1 cellular context compared by ENCODE assay signal in the genomic region with DNA sequence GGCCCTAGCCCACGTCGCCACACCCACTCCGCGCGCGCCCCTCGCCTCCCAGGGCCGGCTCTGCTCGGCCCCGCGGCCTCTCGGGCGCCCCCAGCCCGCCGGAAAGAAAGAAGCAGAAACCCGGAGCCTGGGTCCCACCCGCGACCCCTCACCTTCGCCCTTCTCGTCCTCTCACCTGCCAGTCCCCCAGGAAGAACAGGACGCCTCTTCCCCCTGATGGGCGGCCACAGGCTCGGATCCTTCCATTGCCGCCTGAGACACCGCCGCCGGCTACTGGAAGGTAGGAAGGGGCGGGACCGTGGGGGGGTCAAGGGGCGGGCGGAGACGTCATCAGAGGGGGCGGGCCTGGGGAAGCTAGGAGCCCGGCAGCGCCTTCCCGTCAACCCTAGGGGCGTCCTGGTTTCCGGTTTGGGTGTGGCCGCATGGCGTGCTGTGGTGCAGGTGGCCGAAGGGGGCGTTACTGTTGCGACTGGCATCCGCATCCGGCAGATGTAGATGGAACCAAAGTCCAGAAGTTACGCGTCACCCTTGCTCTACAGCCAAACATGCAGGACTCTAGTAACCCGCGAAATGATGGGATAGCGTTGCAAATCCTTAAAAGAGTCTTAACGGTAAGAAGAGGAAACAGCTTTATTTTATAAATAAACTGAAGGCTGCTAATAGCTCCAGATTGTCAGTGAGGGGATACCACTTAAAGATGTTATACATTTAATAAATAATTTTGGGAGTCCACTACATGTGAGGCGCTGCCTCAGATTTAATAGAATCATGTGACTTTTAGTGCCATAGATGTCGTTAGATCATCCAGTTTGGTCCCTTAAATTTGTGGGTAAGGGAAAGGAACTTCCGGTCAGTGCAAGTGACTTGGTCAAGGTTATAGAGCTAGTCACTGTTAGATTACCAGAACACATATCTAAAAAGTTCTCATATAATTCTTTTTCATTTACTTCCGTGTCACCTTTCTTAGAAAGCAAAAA.
TF ChIP-seq lines count a peak whose summit lies in the region.

A gene (minus strand): TSS at position 282 of the 977 bp plus-strand sequence. CDS start 36 bp downstream, at position 246.

TF ChIP-seq in HepG2, 621 proteins besides CTCF, POLR2A, EP300 and RAD21 (continued from another document and continues in another):
- TF ChIP-seq ZNF724P (CRISPR knock-in tag; IDR thresholded peaks at IDR 0.05; ENCODE audit: borderline replicate concordance) (0 out of 2 replicates have a peak, but pooled peaks have one; percentile 9), KLF11 (CRISPR knock-in tag; IDR thresholded peaks at IDR 0.05) (no peak), ZNF543 (CRISPR knock-in tag; IDR thresholded peaks at IDR 0.05) (0 out of 2 replicates have a peak, but pooled peaks have one; percentile 32), ZNF180 (CRISPR knock-in tag; IDR thresholded peaks at IDR 0.05; ENCODE audit: borderline replicate concordance, low read depth) (no peak), CBFB (CRISPR knock-in tag; IDR thresholded peaks at IDR 0.05) (peak; percentile 17; the same call in 1 of the 2 replicates), FOXP1 (IDR thresholded peaks at IDR 0.05) (no peak), FOXP1 (CRISPR knock-in tag; IDR thresholded peaks at IDR 0.05) (0 out of 2 replicates have a peak, but pooled peaks have one; percentile 17), RXRB (CRISPR knock-in tag; IDR thresholded peaks at IDR 0.05; ENCODE audit: borderline replicate concordance) (peak; percentile 75), MYC (CRISPR knock-in tag; IDR thresholded peaks at IDR 0.05; ENCODE audit: borderline replicate concordance) (peak; percentile 98), KMT2B (CRISPR knock-in tag; IDR thresholded peaks at IDR 0.05) (peak; percentile 64), PHB2 (IDR thresholded peaks at IDR 0.05; ENCODE audit: partially characterized antibody) (no peak), CREM (IDR thresholded peaks at IDR 0.05) (peak; percentile 88), CREM (CRISPR knock-in tag; IDR thresholded peaks at IDR 0.05) (no peak), ZSCAN31 (CRISPR knock-in tag; IDR thresholded peaks at IDR 0.05; ENCODE audit: low read depth) (0 out of 2 replicates have a peak, but pooled peaks have one; percentile 52), MZF1 (CRISPR knock-in tag; IDR thresholded peaks at IDR 0.05; ENCODE audit: borderline replicate concordance) (no peak), IRF2 (CRISPR knock-in tag; IDR thresholded peaks at IDR 0.05) (peak; percentile 93), GABPB1 (CRISPR knock-in tag; IDR thresholded peaks at IDR 0.05) (peak; percentile 96), HOXA3 (CRISPR knock-in tag; IDR thresholded peaks at IDR 0.05) (peak; percentile 89), TAF1 (CRISPR knock-in tag; IDR thresholded peaks at IDR 0.05) (peak; percentile 54), NR2F6 (IDR thresholded peaks at IDR 0.05) (no peak), NR2F6 (CRISPR knock-in tag; IDR thresholded peaks at IDR 0.05) (peak; percentile 39; the same call in 1 of the 2 replicates), AHR (CRISPR knock-in tag; IDR thresholded peaks at IDR 0.05) (peak; percentile 81; the same call in 1 of the 2 replicates), ARNTL (CRISPR knock-in tag; IDR thresholded peaks at IDR 0.05) (peak; percentile 59; the same call in 1 of the 2 replicates), KDM2A (CRISPR knock-in tag; IDR thresholded peaks at IDR 0.05; ENCODE audit: borderline replicate concordance, low read depth) (peak; percentile 76), BRCA1 (CRISPR knock-in tag; IDR thresholded peaks at IDR 0.05) (0 out of 2 replicates have a peak, but pooled peaks have one; percentile 26), ZNF546 (CRISPR knock-in tag; conservative IDR thresholded peaks at IDR 0.05) (0 out of 2 replicates have a peak, but pooled peaks have one; percentile 16), SMARCE1 (IDR thresholded peaks at IDR 0.05; ENCODE audit: borderline replicate concordance) (no peak), ZNF317 (CRISPR knock-in tag; IDR thresholded peaks at IDR 0.05) (no peak), BCL6 (CRISPR knock-in tag; IDR thresholded peaks at IDR 0.05) (peak; percentile 55), ZEB1 (IDR thresholded peaks at IDR 0.05; ENCODE audit: insufficient replicate concordance, low read depth) (peak; percentile 38), ZBTB38 (CRISPR knock-in tag; IDR thresholded peaks at IDR 0.05) (peak; percentile 68), ZNF670 (CRISPR knock-in tag; IDR thresholded peaks at IDR 0.05; ENCODE audit: borderline replicate concordance) (no peak), PAF1 (CRISPR knock-in tag; IDR thresholded peaks at IDR 0.05) (no peak), MXI1 (IDR thresholded peaks at IDR 0.05; ENCODE audit: borderline replicate concordance, low read depth, low read length) (peak; percentile 95; the same call in 2 of the 3 replicates), ZNF264 (CRISPR knock-in tag; IDR thresholded peaks at IDR 0.05) (0 out of 2 replicates have a peak, but pooled peaks have one; percentile 63), BHLHE40 (IDR thresholded peaks at IDR 0.05; ENCODE audit: low read length) (0 out of 2 replicates have a peak, but pooled peaks have one; percentile 21), ZFP36L2 (CRISPR knock-in tag; IDR thresholded peaks at IDR 0.05) (0 out of 2 replicates have a peak, but pooled peaks have one; percentile 46), BRD4 (CRISPR knock-in tag; IDR thresholded peaks at IDR 0.05) (0 out of 2 replicates have a peak, but pooled peaks have one; percentile 46), JDP2 (CRISPR knock-in tag; IDR thresholded peaks at IDR 0.05; ENCODE audit: borderline replicate concordance) (no peak), ZNF558 (CRISPR knock-in tag; IDR thresholded peaks at IDR 0.05; ENCODE audit: borderline replicate concordance) (no peak; the same call in 1 of the 2 replicates)
- TF ChIP-seq, protein P1, sequence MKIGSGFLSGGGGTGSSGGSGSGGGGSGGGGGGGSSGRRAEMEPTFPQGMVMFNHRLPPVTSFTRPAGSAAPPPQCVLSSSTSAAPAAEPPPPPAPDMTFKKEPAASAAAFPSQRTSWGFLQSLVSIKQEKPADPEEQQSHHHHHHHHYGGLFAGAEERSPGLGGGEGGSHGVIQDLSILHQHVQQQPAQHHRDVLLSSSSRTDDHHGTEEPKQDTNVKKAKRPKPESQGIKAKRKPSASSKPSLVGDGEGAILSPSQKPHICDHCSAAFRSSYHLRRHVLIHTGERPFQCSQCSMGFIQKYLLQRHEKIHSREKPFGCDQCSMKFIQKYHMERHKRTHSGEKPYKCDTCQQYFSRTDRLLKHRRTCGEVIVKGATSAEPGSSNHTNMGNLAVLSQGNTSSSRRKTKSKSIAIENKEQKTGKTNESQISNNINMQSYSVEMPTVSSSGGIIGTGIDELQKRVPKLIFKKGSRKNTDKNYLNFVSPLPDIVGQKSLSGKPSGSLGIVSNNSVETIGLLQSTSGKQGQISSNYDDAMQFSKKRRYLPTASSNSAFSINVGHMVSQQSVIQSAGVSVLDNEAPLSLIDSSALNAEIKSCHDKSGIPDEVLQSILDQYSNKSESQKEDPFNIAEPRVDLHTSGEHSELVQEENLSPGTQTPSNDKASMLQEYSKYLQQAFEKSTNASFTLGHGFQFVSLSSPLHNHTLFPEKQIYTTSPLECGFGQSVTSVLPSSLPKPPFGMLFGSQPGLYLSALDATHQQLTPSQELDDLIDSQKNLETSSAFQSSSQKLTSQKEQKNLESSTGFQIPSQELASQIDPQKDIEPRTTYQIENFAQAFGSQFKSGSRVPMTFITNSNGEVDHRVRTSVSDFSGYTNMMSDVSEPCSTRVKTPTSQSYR (CRISPR knock-in tag; IDR thresholded peaks at IDR 0.05; ENCODE audit: borderline replicate concordance) = 0 out of 2 replicates have a peak, but pooled peaks have one; percentile 16
- TF ChIP-seq, protein P2, sequence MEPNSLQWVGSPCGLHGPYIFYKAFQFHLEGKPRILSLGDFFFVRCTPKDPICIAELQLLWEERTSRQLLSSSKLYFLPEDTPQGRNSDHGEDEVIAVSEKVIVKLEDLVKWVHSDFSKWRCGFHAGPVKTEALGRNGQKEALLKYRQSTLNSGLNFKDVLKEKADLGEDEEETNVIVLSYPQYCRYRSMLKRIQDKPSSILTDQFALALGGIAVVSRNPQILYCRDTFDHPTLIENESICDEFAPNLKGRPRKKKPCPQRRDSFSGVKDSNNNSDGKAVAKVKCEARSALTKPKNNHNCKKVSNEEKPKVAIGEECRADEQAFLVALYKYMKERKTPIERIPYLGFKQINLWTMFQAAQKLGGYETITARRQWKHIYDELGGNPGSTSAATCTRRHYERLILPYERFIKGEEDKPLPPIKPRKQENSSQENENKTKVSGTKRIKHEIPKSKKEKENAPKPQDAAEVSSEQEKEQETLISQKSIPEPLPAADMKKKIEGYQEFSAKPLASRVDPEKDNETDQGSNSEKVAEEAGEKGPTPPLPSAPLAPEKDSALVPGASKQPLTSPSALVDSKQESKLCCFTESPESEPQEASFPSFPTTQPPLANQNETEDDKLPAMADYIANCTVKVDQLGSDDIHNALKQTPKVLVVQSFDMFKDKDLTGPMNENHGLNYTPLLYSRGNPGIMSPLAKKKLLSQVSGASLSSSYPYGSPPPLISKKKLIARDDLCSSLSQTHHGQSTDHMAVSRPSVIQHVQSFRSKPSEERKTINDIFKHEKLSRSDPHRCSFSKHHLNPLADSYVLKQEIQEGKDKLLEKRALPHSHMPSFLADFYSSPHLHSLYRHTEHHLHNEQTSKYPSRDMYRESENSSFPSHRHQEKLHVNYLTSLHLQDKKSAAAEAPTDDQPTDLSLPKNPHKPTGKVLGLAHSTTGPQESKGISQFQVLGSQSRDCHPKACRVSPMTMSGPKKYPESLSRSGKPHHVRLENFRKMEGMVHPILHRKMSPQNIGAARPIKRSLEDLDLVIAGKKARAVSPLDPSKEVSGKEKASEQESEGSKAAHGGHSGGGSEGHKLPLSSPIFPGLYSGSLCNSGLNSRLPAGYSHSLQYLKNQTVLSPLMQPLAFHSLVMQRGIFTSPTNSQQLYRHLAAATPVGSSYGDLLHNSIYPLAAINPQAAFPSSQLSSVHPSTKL (CRISPR knock-in tag; IDR thresholded peaks at IDR 0.05) = peak; percentile 67
- TF ChIP-seq, protein P3, sequence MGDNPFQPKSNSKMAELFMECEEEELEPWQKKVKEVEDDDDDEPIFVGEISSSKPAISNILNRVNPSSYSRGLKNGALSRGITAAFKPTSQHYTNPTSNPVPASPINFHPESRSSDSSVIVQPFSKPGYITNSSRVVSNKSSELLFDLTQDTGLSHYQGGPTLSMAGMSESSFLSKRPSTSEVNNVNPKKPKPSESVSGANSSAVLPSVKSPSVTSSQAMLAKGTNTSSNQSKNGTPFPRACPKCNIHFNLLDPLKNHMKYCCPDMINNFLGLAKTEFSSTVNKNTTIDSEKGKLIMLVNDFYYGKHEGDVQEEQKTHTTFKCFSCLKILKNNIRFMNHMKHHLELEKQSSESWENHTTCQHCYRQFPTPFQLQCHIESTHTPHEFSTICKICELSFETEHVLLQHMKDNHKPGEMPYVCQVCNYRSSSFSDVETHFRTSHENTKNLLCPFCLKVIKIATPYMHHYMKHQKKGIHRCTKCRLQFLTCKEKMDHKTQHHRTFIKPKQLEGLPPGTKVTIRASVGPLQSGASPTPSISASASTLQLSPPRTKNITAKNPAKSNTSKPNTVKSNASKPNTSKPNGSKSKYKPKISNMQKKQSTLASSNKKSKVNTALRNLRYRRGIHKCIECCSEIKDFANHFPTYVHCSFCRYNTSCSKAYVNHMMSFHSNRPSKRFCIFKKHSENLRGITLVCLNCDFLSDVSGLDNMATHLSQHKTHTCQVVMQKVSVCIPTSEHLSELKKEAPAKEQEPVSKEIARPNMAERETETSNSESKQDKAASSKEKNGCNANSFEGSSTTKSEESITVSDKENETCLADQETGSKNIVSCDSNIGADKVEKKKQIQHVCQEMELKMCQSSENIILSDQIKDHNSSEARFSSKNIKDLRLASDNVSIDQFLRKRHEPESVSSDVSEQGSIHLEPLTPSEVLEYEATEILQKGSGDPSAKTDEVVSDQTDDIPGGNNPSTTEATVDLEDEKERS (CRISPR knock-in tag; IDR thresholded peaks at IDR 0.05) = 0 out of 2 replicates have a peak, but pooled peaks have one; percentile 26
- TF ChIP-seq, protein P4, sequence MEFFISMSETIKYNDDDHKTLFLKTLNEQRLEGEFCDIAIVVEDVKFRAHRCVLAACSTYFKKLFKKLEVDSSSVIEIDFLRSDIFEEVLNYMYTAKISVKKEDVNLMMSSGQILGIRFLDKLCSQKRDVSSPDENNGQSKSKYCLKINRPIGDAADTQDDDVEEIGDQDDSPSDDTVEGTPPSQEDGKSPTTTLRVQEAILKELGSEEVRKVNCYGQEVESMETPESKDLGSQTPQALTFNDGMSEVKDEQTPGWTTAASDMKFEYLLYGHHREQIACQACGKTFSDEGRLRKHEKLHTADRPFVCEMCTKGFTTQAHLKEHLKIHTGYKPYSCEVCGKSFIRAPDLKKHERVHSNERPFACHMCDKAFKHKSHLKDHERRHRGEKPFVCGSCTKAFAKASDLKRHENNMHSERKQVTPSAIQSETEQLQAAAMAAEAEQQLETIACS (CRISPR knock-in tag; IDR thresholded peaks at IDR 0.05) = peak; percentile 86
- TF ChIP-seq, protein P5, sequence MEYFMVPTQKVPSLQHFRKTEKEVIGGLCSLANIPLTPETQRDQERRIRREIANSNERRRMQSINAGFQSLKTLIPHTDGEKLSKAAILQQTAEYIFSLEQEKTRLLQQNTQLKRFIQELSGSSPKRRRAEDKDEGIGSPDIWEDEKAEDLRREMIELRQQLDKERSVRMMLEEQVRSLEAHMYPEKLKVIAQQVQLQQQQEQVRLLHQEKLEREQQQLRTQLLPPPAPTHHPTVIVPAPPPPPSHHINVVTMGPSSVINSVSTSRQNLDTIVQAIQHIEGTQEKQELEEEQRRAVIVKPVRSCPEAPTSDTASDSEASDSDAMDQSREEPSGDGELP (IDR thresholded peaks at IDR 0.05; ENCODE audit: borderline replicate concordance, low read depth) = peak; percentile 89
- TF ChIP-seq, protein P6, sequence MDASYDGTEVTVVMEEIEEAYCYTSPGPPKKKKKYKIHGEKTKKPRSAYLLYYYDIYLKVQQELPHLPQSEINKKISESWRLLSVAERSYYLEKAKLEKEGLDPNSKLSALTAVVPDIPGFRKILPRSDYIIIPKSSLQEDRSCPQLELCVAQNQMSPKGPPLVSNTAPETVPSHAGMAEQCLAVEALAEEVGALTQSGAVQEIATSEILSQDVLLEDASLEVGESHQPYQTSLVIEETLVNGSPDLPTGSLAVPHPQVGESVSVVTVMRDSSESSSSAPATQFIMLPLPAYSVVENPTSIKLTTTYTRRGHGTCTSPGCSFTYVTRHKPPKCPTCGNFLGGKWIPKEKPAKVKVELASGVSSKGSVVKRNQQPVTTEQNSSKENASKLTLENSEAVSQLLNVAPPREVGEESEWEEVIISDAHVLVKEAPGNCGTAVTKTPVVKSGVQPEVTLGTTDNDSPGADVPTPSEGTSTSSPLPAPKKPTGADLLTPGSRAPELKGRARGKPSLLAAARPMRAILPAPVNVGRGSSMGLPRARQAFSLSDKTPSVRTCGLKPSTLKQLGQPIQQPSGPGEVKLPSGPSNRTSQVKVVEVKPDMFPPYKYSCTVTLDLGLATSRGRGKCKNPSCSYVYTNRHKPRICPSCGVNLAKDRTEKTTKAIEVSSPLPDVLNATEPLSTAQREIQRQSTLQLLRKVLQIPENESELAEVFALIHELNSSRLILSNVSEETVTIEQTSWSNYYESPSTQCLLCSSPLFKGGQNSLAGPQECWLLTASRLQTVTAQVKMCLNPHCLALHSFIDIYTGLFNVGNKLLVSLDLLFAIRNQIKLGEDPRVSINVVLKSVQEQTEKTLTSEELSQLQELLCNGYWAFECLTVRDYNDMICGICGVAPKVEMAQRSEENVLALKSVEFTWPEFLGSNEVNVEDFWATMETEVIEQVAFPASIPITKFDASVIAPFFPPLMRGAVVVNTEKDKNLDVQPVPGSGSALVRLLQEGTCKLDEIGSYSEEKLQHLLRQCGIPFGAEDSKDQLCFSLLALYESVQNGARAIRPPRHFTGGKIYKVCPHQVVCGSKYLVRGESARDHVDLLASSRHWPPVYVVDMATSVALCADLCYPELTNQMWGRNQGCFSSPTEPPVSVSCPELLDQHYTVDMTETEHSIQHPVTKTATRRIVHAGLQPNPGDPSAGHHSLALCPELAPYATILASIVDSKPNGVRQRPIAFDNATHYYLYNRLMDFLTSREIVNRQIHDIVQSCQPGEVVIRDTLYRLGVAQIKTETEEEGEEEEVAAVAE (CRISPR knock-in tag; IDR thresholded peaks at IDR 0.05; ENCODE audit: borderline replicate concordance) = peak; percentile 36; the same call in 1 of the 2 replicates
